1 cellular context compared by ENCODE assay signal in genomic region chr5:102611312-102611711, GRCh38.
TF ChIP-seq lines count a peak whose summit lies in the region.

No MANE protein-coding gene starts in this region.

TF ChIP-seq in SK-N-SH treated with all-trans-retinoic acid at 6 μM for 48 hours, 23 proteins besides CTCF, POLR2A, EP300 and RAD21 (continued from another document):
- no peak for TF ChIP-seq ARNTL (CRISPR knock-in tag; IDR thresholded peaks at IDR 0.05; ENCODE audit: borderline replicate concordance, low read depth)
- no peak for TF ChIP-seq PPARA (CRISPR knock-in tag; IDR thresholded peaks at IDR 0.05; ENCODE audit: borderline replicate concordance)
- TF ChIP-seq BACH2 (CRISPR knock-in tag; IDR thresholded peaks at IDR 0.05; ENCODE audit: borderline replicate concordance), result no peak
- no peak for TF ChIP-seq CSDC2 (CRISPR knock-in tag; IDR thresholded peaks at IDR 0.05)
- TF ChIP-seq ISL1 (CRISPR knock-in tag; IDR thresholded peaks at IDR 0.05), result no peak
